ENCODE assay signal across 12 cellular contexts in the genomic region with DNA sequence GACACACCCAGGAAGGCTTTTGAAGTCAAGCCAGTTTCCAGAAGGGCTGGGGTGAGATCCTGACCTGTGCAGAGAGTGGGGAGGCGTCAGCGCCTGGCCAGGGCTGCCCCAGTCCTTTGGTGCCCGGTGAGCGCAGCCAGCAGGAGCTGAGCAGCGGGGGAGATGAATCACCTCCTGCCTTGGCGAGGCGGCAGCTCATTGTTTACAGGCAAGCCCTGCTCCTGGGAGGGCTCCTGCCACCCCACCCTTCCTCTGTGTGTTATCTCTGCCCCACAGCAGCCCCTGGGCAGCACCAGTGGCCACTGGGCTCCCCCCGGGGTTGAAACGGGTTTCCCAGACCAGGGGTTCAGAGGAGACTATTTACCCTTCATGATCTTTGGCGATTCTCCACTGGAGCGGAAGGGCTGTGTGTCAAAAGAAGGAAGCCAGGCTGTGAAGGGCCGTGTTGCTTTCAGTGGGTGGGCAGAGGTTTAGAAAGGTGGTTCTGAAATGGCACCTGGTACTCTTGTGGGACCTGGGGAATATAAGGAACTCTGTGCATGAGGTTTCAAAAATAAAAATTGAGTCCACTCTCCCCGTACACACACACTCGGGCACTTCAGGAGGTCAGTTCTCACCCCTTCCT. TPM values are rescaled to one million over a fixed set of nuclear protein-coding genes. Genes with fewer than 3 reads are reported as not detected.
DNase-seq lines count a peak whose midpoint lies in the region; ATAC-seq lines count a peak whose summit lies in the region.
"Had no signal": no experiment of that assay in that cellular context is flagged by ENCODE, and none has a peak within 500 bp of the region (broad histone marks: within the 10 kb centered on the region; RNA-seq: fewer than 3 reads in every experiment).

No MANE protein-coding gene starts in this region.

- H3K4me3 Mint-ChIP-seq in activated naive CD8-positive, alpha-beta T cell treated with anti-CD3 and anti-CD28 coated beads for 36 hours: no peak overlapping the region
- H3K4me3 Mint-ChIP-seq in activated naive CD8-positive, alpha-beta T cell treated with anti-CD3 and anti-CD28 coated beads, Interleukin-2, amount 50 U/mL, for 24 hours: no peak overlapping the region
- H3K4me3 Mint-ChIP-seq: activated T-cell treated with anti-CD3 and anti-CD28 coated beads, Interleukin-2, amount 50 U/mL, for 4 hours had no signal

- no peaks in the 10 kb centered on the region for H3K4me1 Mint-ChIP-seq in activated naive CD8-positive, alpha-beta T cell treated with anti-CD3 and anti-CD28 coated beads for 36 hours
- no peaks in the 10 kb centered on the region for H3K4me1 Mint-ChIP-seq in activated naive CD8-positive, alpha-beta T cell treated with anti-CD3 and anti-CD28 coated beads, Interleukin-2, amount 50 U/mL, for 24 hours

- intact Hi-C loops in aorta (cut with DNase I): no loop called here

- peaks cover 39 to 64% of the 10 kb centered on the region in 2 donors for H3K36me3 ChIP-seq in duodenal mucosa (ENCODE audit: control insufficient read depth in 1 of 2, insufficient read depth in 2 of 2, low read length in 2 of 2)
- H3K36me3 ChIP-seq in aorta (ENCODE audit: control insufficient read depth in 1 of 2, insufficient read depth in 2 of 2, low read length in 1 of 2): peaks cover 12 to 13% of the 10 kb centered on the region in 2 donors

- H3K27ac Mint-ChIP-seq in activated naive CD8-positive, alpha-beta T cell treated with anti-CD3 and anti-CD28 coated beads for 36 hours: peak overlapping the region; percentile 38
- H3K27ac Mint-ChIP-seq in activated naive CD8-positive, alpha-beta T cell treated with anti-CD3 and anti-CD28 coated beads, Interleukin-2, amount 50 U/mL, for 24 hours: no peak overlapping the region

- no peaks in the 10 kb centered on the region for H3K27me3 ChIP-seq in duodenal mucosa (ENCODE audit: control insufficient read depth in 1 of 2, insufficient read depth in 2 of 2, low read length in 2 of 2)
- H3K27me3 ChIP-seq in aorta (ENCODE audit: control insufficient read depth in 1 of 2, insufficient read depth in 2 of 2, low read length in 1 of 2): no peaks in the 10 kb centered on the region

- H3K27ac ChIP-seq in duodenal mucosa (ENCODE audit: low read depth, low read length) (peak overlapping the region; percentile 22), aorta (ENCODE audit: low read depth in 1 of 2, low read length in 2 of 2) (no peak overlapping the region)

- no peak overlapping the region for H3K9ac ChIP-seq in duodenal mucosa (ENCODE audit: low read depth in 1 of 2, low read length in 2 of 2)

- no peaks in the 10 kb centered on the region for H3K9me3 ChIP-seq in duodenal mucosa (ENCODE audit: control insufficient read depth in 1 of 2, low read length in 2 of 2)
- no peaks in the 10 kb centered on the region for H3K9me3 ChIP-seq in aorta (ENCODE audit: control insufficient read depth, low read length)

- H3K4me1 ChIP-seq in duodenal mucosa (ENCODE audit: control insufficient read depth in 1 of 2, insufficient read depth in 2 of 2, low read length in 2 of 2): no peaks in the 10 kb centered on the region
- H3K4me1 ChIP-seq in aorta (ENCODE audit: control insufficient read depth in 1 of 2, insufficient read depth in 2 of 2, low read length in 2 of 2): no peaks in the 10 kb centered on the region

- no peaks in the 10 kb centered on the region for H3K27me3 Mint-ChIP-seq in activated naive CD8-positive, alpha-beta T cell treated with anti-CD3 and anti-CD28 coated beads for 36 hours
- no peaks in the 10 kb centered on the region for H3K27me3 Mint-ChIP-seq in activated naive CD8-positive, alpha-beta T cell treated with anti-CD3 and anti-CD28 coated beads, Interleukin-2, amount 50 U/mL, for 24 hours

- no peak for ATAC-seq in activated naive CD8-positive, alpha-beta T cell treated with anti-CD3 and anti-CD28 coated beads, Interleukin-2, amount 50 U/mL, for 24 hours
- ATAC-seq in aorta (ENCODE audit: low FRiP score): peak; percentile 40
- no peak for ATAC-seq in HG02973 (IDR thresholded peaks at IDR 0.05; ENCODE audit: unreplicated experiment)
- ATAC-seq: activated T-cell treated with anti-CD3 and anti-CD28 coated beads, Interleukin-2, amount 50 U/mL, for 4 hours had no signal

- DNase-seq in activated naive CD8-positive, alpha-beta T cell treated with anti-CD3 and anti-CD28 coated beads for 36 hours: no peak
- no peak for DNase-seq in activated naive CD8-positive, alpha-beta T cell treated with anti-CD3 and anti-CD28 coated beads, Interleukin-2, amount 50 U/mL, for 24 hours
- DNase-seq in lung microvascular endothelial cell (ENCODE audit: low read depth in 2 of 2) (peak; percentile 93), aorta (no peak), GM03348 (ENCODE audit: low spot score) (no peak), MV-4-11 (lab: John Stamatoyannopoulos, UW) (no peak)
- DNase-seq: activated T-cell treated with anti-CD3 and anti-CD28 coated beads, Interleukin-2, amount 50 U/mL, for 4 hours; HCEC 1CT; nucleus accumbens; SHP77 treated with DMSO at 0.1 percent for 48 hours had no signal

- H3K4me3 ChIP-seq in duodenal mucosa (ENCODE audit: low read depth in 1 of 2, low read length in 2 of 2) (no peak overlapping the region), aorta (ENCODE audit: low read length in 2 of 2) (no peak overlapping the region)

- H3K9me3 Mint-ChIP-seq in activated naive CD8-positive, alpha-beta T cell treated with anti-CD3 and anti-CD28 coated beads for 36 hours: no peaks in the 10 kb centered on the region
- no peaks in the 10 kb centered on the region for H3K9me3 Mint-ChIP-seq in activated naive CD8-positive, alpha-beta T cell treated with anti-CD3 and anti-CD28 coated beads, Interleukin-2, amount 50 U/mL, for 24 hours
- H3K9me3 Mint-ChIP-seq: activated T-cell treated with anti-CD3 and anti-CD28 coated beads, Interleukin-2, amount 50 U/mL, for 4 hours had no signal

- WGBS in aorta, 2 donors: 87 to 89% methylated on average over 14 of the region's 14 CpGs

- H3K36me3 Mint-ChIP-seq in activated naive CD8-positive, alpha-beta T cell treated with anti-CD3 and anti-CD28 coated beads for 36 hours: peaks cover 9% of the 10 kb centered on the region
- peaks cover 9% of the 10 kb centered on the region for H3K36me3 Mint-ChIP-seq in activated naive CD8-positive, alpha-beta T cell treated with anti-CD3 and anti-CD28 coated beads, Interleukin-2, amount 50 U/mL, for 24 hours (ENCODE audit: low read depth)

RNA-seq across cellular contexts. Expression of gene ITGB4, which starts 14.1 kb away (rescaled TPM):
- total RNA-seq in activated naive CD8-positive, alpha-beta T cell treated with anti-CD3 and anti-CD28 coated beads for 36 hours: 1 to 10 TPM in 1 of 2 experiments, under 1 TPM in 1; 0.64 to 1.4 TPM
- 17.7 and 29.0 TPM in 2 replicates for total RNA-seq in lung microvascular endothelial cell
- 10 to 100 TPM; 40.3 to 69.5 TPM for total RNA-seq in aorta
- 10 to 100 TPM in 1 of 2 donors, 1 to 10 TPM in 1; 7.5 to 13.9 TPM for polyA plus RNA-seq in aorta

RNA-seq across cellular contexts. Expression of gene SAP30BP, which starts 40.1 kb away (rescaled TPM):
- total RNA-seq in activated naive CD8-positive, alpha-beta T cell treated with anti-CD3 and anti-CD28 coated beads for 36 hours: 100 to 1,000 TPM in 1 of 2 experiments, 10 to 100 TPM in 1; 93.4 to 101 TPM
- total RNA-seq in lung microvascular endothelial cell: 36.8 and 43.7 TPM in 2 replicates
- total RNA-seq in aorta: 10 to 100 TPM; 72.6 to 78.6 TPM
- 100 to 1,000 TPM in 1 of 2 donors, 10 to 100 TPM in 1; 43.3 to 127 TPM for polyA plus RNA-seq in aorta

RNA-seq across cellular contexts. Expression of gene RECQL5, which starts 40.3 kb away (rescaled TPM):
- 10 to 100 TPM; 31.4 to 32.6 TPM for total RNA-seq in activated naive CD8-positive, alpha-beta T cell treated with anti-CD3 and anti-CD28 coated beads for 36 hours
- 9.6 and 15.7 TPM in 2 replicates for total RNA-seq in lung microvascular endothelial cell
- total RNA-seq in aorta: 10 to 100 TPM; 11.4 to 26.1 TPM
- 10 to 100 TPM in 1 of 2 donors, 1 to 10 TPM in 1; 3.3 to 40.6 TPM for polyA plus RNA-seq in aorta

RNA-seq across cellular contexts. Expression of gene GALK1, which starts 57.8 kb away (rescaled TPM):
- total RNA-seq in activated naive CD8-positive, alpha-beta T cell treated with anti-CD3 and anti-CD28 coated beads for 36 hours: 10 to 100 TPM; 33.2 to 33.6 TPM
- total RNA-seq in lung microvascular endothelial cell: 101 TPM in 2 replicates
- 10 to 100 TPM; 16.8 to 27.1 TPM for total RNA-seq in aorta
- polyA plus RNA-seq in aorta: 10 to 100 TPM; 16.9 to 44.8 TPM

Comparison
In these comparisons a context has a peak if more than half of its experiments do, and no peak if none do; other contexts are left out.
1. DNase-seq: peak in lung microvascular endothelial cell (2 of 2); none in activated naive CD8-positive, alpha-beta T cell treated with anti-CD3 and anti-CD28 coated beads for 36 hours (single experiment), activated naive CD8-positive, alpha-beta T cell treated with anti-CD3 and anti-CD28 coated beads, Interleukin-2, amount 50 U/mL, for 24 hours (single experiment), aorta (0 of 2), GM03348 (single experiment) and MV-4-11 (single experiment).